Comparison of ENCODE assay signal across 16 cellular contexts in genomic region chr19:1286859-1287621, GRCh38. TPM values are rescaled to one million over a fixed set of nuclear protein-coding genes. Genes with fewer than 3 reads are reported as not detected.
A peak's percentile ranks its signal among the peaks of the same experiment; 100 is the strongest.
DNase-seq lines count a peak whose midpoint lies in the region; ATAC-seq, FAIRE-seq and TF ChIP-seq lines count a peak whose summit lies in the region.
"Had no signal": no experiment of that assay in that cellular context is flagged by ENCODE, and none has a peak within 500 bp of the region (broad histone marks: within the 10 kb centered on the region; RNA-seq: fewer than 3 reads in every experiment).

No MANE protein-coding gene starts in this region.

- no peak for FAIRE-seq in endothelial cell of umbilical vein (lab: Jason Lieb, UNC)

- TF ChIP-seq POLR2A in endothelial cell of umbilical vein (IDR thresholded peaks at IDR 0.05; ENCODE audit: low read depth, low read length) (no peak), stomach (IDR thresholded peaks at IDR 0.05) (no peak)

- TF ChIP-seq CTCF in Calu3 (IDR thresholded peaks at IDR 0.05; ENCODE audit: unreplicated experiment): no peak
- TF ChIP-seq CTCF in Panc1 (IDR thresholded peaks at IDR 0.05): no peak
- TF ChIP-seq CTCF in endothelial cell of umbilical vein (IDR thresholded peaks at IDR 0.05; ENCODE audit: extremely low read depth in 1 of 2, insufficient read depth in 1 of 2, low read depth in 1 of 2, low read length in 2 of 2): no peak
- TF ChIP-seq CTCF in neural crest cell (conservative IDR thresholded peaks at IDR 0.05): no peak
- no peak for TF ChIP-seq CTCF in stomach (IDR thresholded peaks at IDR 0.05)
- no peak for TF ChIP-seq CTCF in ascending aorta (IDR thresholded peaks at IDR 0.05)

- H3K27ac Mint-ChIP-seq in Calu3 (ENCODE audit: unreplicated experiment) (no peak overlapping the region), neural crest cell (ENCODE audit: unreplicated experiment) (no peak overlapping the region)
- H3K27ac Mint-ChIP-seq: activated CD4-positive, alpha-beta T cell treated with anti-CD3 and anti-CD28 coated beads, Interleukin-2, amount 10 ng/mL, durations not matched to agents 7 days and 5 days; CD14-positive monocyte had no signal

- TF ChIP-seq EP300 in stomach (IDR thresholded peaks at IDR 0.05): no peak

- H3K4me3 Mint-ChIP-seq in Calu3 (ENCODE audit: low read depth, unreplicated experiment) (peak overlapping the region; percentile 67), neural crest cell (peak overlapping the region; percentile 86)

- H3K4me1 ChIP-seq in Panc1 (ENCODE audit: control insufficient read depth, insufficient read depth, low read length) (peaks cover 16% of the 10 kb centered on the region), endothelial cell of umbilical vein (ENCODE audit: control insufficient read depth, extremely low read depth, insufficient read depth, low read length) (no peaks in the 10 kb centered on the region), stomach (peaks cover 0 to 59% (median 39%) of the 10 kb centered on the region in 4 donors), ascending aorta (no peaks in the 10 kb centered on the region)

- BruUV-seq in Calu3 (replicated peaks; lab: Mats Ljungman, UMichigan) (no TSS peak), Panc1 (replicated peaks; lab: Mats Ljungman, UMichigan) (no TSS peak), endothelial cell of umbilical vein (replicated peaks; lab: Mats Ljungman, UMichigan) (no TSS peak)

- H2AFZ ChIP-seq in endothelial cell of umbilical vein (ENCODE audit: low read depth, low read length): no peak overlapping the region

- no peaks in the 10 kb centered on the region for H4K20me1 ChIP-seq in endothelial cell of umbilical vein (replicated peaks; ENCODE audit: control insufficient read depth, extremely low read depth, insufficient read depth, low read length)

- no peak overlapping the region for H3K9ac ChIP-seq in endothelial cell of umbilical vein (replicated peaks; ENCODE audit: extremely low read depth, insufficient read depth, low read length)
- H3K9ac ChIP-seq: KMS-11 had no signal

- no peaks in the 10 kb centered on the region for H3K9me3 ChIP-seq in Panc1 (ENCODE audit: control insufficient read depth, insufficient read depth, low read depth, low read length)
- H3K9me3 ChIP-seq in endothelial cell of umbilical vein (replicated peaks; ENCODE audit: control insufficient read depth, insufficient read depth, low read length): no peaks in the 10 kb centered on the region
- H3K9me3 ChIP-seq in stomach: no peaks in the 10 kb centered on the region
- H3K9me3 ChIP-seq in ascending aorta: no peaks in the 10 kb centered on the region

- peak overlapping the region; percentile 51; the same call in 1 of the 2 replicates for H3K27ac ChIP-seq in Panc1 (ENCODE audit: low read length)
- no peak overlapping the region for H3K27ac ChIP-seq in endothelial cell of umbilical vein (ENCODE audit: insufficient read depth, low read depth, low read length)
- no peak overlapping the region for H3K27ac ChIP-seq in stomach
- H3K27ac ChIP-seq in ascending aorta: no peak overlapping the region
- H3K27ac ChIP-seq: KMS-11 had no signal

- intact Hi-C loops in Calu3 (cut with micrococcal nuclease; ENCODE audit: unreplicated experiment): no loop called here
- intact Hi-C loops in Panc1 (cut with micrococcal nuclease; ENCODE audit: unreplicated experiment): no loop called here
- intact Hi-C loops in endothelial cell of umbilical vein (cut with micrococcal nuclease): no loop called here
- intact Hi-C loops in stomach (cut with DNase I; ENCODE audit: low total_unique reads): loop anchor here (10.0 kb wide), 1 partner anchor 78 kb away; no protein-coding TSS in a partner anchor
- intact Hi-C loops in ascending aorta (cut with DNase I): no loop called here

- H3K9me1 ChIP-seq in endothelial cell of umbilical vein (replicated peaks; ENCODE audit: control insufficient read depth, extremely low read depth, insufficient read depth, low read length): no peaks in the 10 kb centered on the region

- peak overlapping the region; percentile 42 to 46 for H3K4me3 ChIP-seq in Panc1 (ENCODE audit: low read depth in 2 of 2, low read length in 2 of 2)
- H3K4me3 ChIP-seq in endothelial cell of umbilical vein (replicated peaks in 1 of 3; ENCODE audit: insufficient read depth in 1 of 3, low read depth in 1 of 3, low read length in 3 of 3): no peak overlapping the region
- H3K4me3 ChIP-seq in stomach: no peak overlapping the region
- no peak overlapping the region for H3K4me3 ChIP-seq in ascending aorta

- WGBS in stomach, 5 donors: 22 to 38% (median 31%) methylated on average over 14 to 35 of the region's 35 CpGs

- in situ Hi-C loops in Panc1 (cut with HindIII; ENCODE audit: low pct_unique_long_range_greater_than_20kb, low sequenced_read_pairs): no loop called here

- H3K4me1 Mint-ChIP-seq in Calu3 (ENCODE audit: low read depth, unreplicated experiment) (peaks cover 9% of the 10 kb centered on the region), neural crest cell (peaks cover 8% of the 10 kb centered on the region)

- H3K36me3 ChIP-seq in Panc1 (ENCODE audit: control insufficient read depth, insufficient read depth, low read length) (no peaks in the 10 kb centered on the region), endothelial cell of umbilical vein (ENCODE audit: control insufficient read depth in 2 of 2, extremely low read depth in 1 of 2, insufficient read depth in 2 of 2, low read length in 2 of 2) (no peaks in the 10 kb centered on the region), stomach (no peaks in the 10 kb centered on the region), ascending aorta (no peaks in the 10 kb centered on the region)

- H3K27me3 Mint-ChIP-seq in Calu3 (ENCODE audit: unreplicated experiment) (peaks cover 35% of the 10 kb centered on the region), neural crest cell (ENCODE audit: low read depth) (peaks cover 11% of the 10 kb centered on the region)

- H3K9me3 Mint-ChIP-seq in Calu3 (ENCODE audit: low read depth, unreplicated experiment): no peaks in the 10 kb centered on the region
- no peaks in the 10 kb centered on the region for H3K9me3 Mint-ChIP-seq in neural crest cell
- H3K9me3 Mint-ChIP-seq: activated CD4-positive, alpha-beta T cell treated with anti-CD3 and anti-CD28 coated beads, Interleukin-2, amount 10 ng/mL, durations not matched to agents 7 days and 5 days had no signal

- no peak overlapping the region for H3K4me2 ChIP-seq in endothelial cell of umbilical vein (ENCODE audit: insufficient read depth, low read length)
- H3K4me2 ChIP-seq: KMS-11 had no signal

- no peak for ATAC-seq in Panc1
- no peak for ATAC-seq in GM18868 (IDR thresholded peaks at IDR 0.05; ENCODE audit: unreplicated experiment)

- peaks cover 9% of the 10 kb centered on the region for H3K36me3 Mint-ChIP-seq in Calu3 (ENCODE audit: insufficient read depth, unreplicated experiment)
- H3K36me3 Mint-ChIP-seq in neural crest cell (ENCODE audit: low read depth): no peaks in the 10 kb centered on the region

- DNase-seq in Calu3 (no peak), Panc1 (ENCODE audit: low read depth, low spot score) (no peak), endothelial cell of umbilical vein (ENCODE audit: low read depth, low spot score) (no peak), neural crest cell (ENCODE audit: low read depth, low spot score) (no peak), SHP77 (lab: John Stamatoyannopoulos, UW) (no peak), stomach (no peak), ascending aorta (ENCODE audit: low spot score in 2 of 2) (no peak)
- DNase-seq: activated CD4-positive, alpha-beta T cell treated with anti-CD3 and anti-CD28 coated beads, Interleukin-2, amount 10 ng/mL, durations not matched to agents 7 days and 5 days; activated effector memory CD4-positive, alpha-beta T cell treated with Interleukin-2 at 50 U/mL for 16 hours; GDM1; mesenchymal stem cell; SW 1271 had no signal

- POLR2A ChIA-PET in Panc1 (lab: Charles Lee): interaction anchor here (0.6 kb wide), 2 partner anchors 17 to 18 kb away, joined by 3 to 22 read pairs; partner anchors contain the start of gene CIRBP
- POLR2A ChIA-PET in endothelial cell of umbilical vein (lab: Charles Lee): no interaction called here

- CTCF ChIA-PET in Calu3 (lab: Charles Lee): no interaction called here
- CTCF ChIA-PET in Panc1 (lab: Charles Lee): no interaction called here
- CTCF ChIA-PET in endothelial cell of umbilical vein (lab: Charles Lee): no interaction called here

- dilution Hi-C loops in endothelial cell of umbilical vein (cut with MboI; ENCODE audit: extremely low pct_ligation_motif_present, low sequenced_read_pairs): no loop called here

- no peaks in the 10 kb centered on the region for H3K79me2 ChIP-seq in endothelial cell of umbilical vein (ENCODE audit: control insufficient read depth, insufficient read depth, low read length)

- H3K27me3 ChIP-seq in Panc1 (ENCODE audit: control insufficient read depth, insufficient read depth, low read length): no peaks in the 10 kb centered on the region
- H3K27me3 ChIP-seq in endothelial cell of umbilical vein (ENCODE audit: control insufficient read depth in 2 of 2, insufficient read depth in 2 of 2, low read length in 2 of 2): peaks cover 8 to 20% of the 10 kb centered on the region in 2 experiments
- peaks cover 21 to 92% (median 85%) of the 10 kb centered on the region in 3 donors for H3K27me3 ChIP-seq in stomach
- peaks cover 20% of the 10 kb centered on the region for H3K27me3 ChIP-seq in ascending aorta

RNA-seq across cellular contexts. Expression of gene EFNA2, which starts 1.4 kb away (rescaled TPM):
- 0.90 and 0.95 TPM in 2 replicates for total RNA-seq in Calu3 (2022)
- 7.8 TPM for total RNA-seq in Panc1 (2021; ENCODE audit: unreplicated experiment)
- polyA plus RNA-seq in Panc1 (2012; ENCODE audit: insufficient read length): 5.9 TPM
- 1.1 and 2.5 TPM in 2 replicates for total RNA-seq in endothelial cell of umbilical vein
- polyA plus RNA-seq in endothelial cell of umbilical vein: 0.52 and 0.99 TPM in 2 replicates
- 0.31 and 0.58 TPM in 2 replicates for polyA plus RNA-seq in endothelial cell of umbilical vein (2011; cell fraction: cytosol; rRNA removed)
- 0.36 and 0.42 TPM in 2 replicates for polyA plus RNA-seq in endothelial cell of umbilical vein (2011; cell fraction: nucleus; rRNA removed)
- 0.44 and 1.2 TPM in 2 replicates for polyA plus RNA-seq in endothelial cell of umbilical vein (2012)
- not detected in 2 replicates for polyA minus RNA-seq in endothelial cell of umbilical vein
- polyA minus RNA-seq in endothelial cell of umbilical vein (2011; cell fraction: cytosol; rRNA and poly(A)+ RNA removed): 2.5 TPM
- polyA minus RNA-seq in endothelial cell of umbilical vein (2011; cell fraction: nucleus; rRNA and poly(A)+ RNA removed): not detected in 2 replicates
- total RNA-seq in neural crest cell: 28.0 and 31.0 TPM in 2 replicates
- 10 to 100 TPM in 1 of 5 donors, under 1 TPM in 1, not detected in 3; 0.55 to 21.1 TPM for total RNA-seq in stomach
- polyA plus RNA-seq in stomach: under 1 TPM in 1 of 3 donors, not detected in 2; 0.15 TPM
- total RNA-seq in ascending aorta: not detected
- total RNA-seq: activated CD4-positive, alpha-beta T cell treated with anti-CD3 and anti-CD28 coated beads, Interleukin-2, amount 10 ng/mL, durations not matched to agents 7 days and 5 days; cardiac septum had no signal
- polyA plus RNA-seq: CD14-positive monocyte had no signal

RNA-seq across cellular contexts. Expression of gene FAM174C, which starts 11.7 kb away (rescaled TPM):
- 32.9 and 34.4 TPM in 2 replicates for total RNA-seq in Calu3 (2022)
- total RNA-seq in Panc1 (2021; ENCODE audit: unreplicated experiment): 133 TPM
- polyA plus RNA-seq in Panc1 (2012; ENCODE audit: insufficient read length): 204 TPM
- 46.7 and 47.5 TPM in 2 replicates for total RNA-seq in endothelial cell of umbilical vein
- polyA plus RNA-seq in endothelial cell of umbilical vein: 83.9 and 127 TPM in 2 replicates
- 45.5 and 62.4 TPM in 2 replicates for polyA plus RNA-seq in endothelial cell of umbilical vein (2011; cell fraction: cytosol; rRNA removed)
- 22.4 and 27.0 TPM in 2 replicates for polyA plus RNA-seq in endothelial cell of umbilical vein (2011; cell fraction: nucleus; rRNA removed)
- 36.7 and 43.6 TPM in 2 replicates for polyA plus RNA-seq in endothelial cell of umbilical vein (2012)
- polyA minus RNA-seq in endothelial cell of umbilical vein: 10.6 and 15.2 TPM in 2 replicates
- polyA minus RNA-seq in endothelial cell of umbilical vein (2011; cell fraction: cytosol; rRNA and poly(A)+ RNA removed): 70.9 TPM
- polyA minus RNA-seq in endothelial cell of umbilical vein (2011; cell fraction: nucleus; rRNA and poly(A)+ RNA removed): 5.8 and 8.0 TPM in 2 replicates
- 33.3 and 36.6 TPM in 2 replicates for total RNA-seq in neural crest cell
- total RNA-seq in stomach: 100 to 1,000 TPM in 2 of 5 donors, 10 to 100 TPM in 2, 1 to 10 TPM in 1; 6.2 to 240 (median 23.7) TPM
- polyA plus RNA-seq in stomach: 100 to 1,000 TPM in 1 of 3 donors, 10 to 100 TPM in 2; 75.8 to 102 (median 80.3) TPM
- 156 TPM for total RNA-seq in ascending aorta

RNA-seq across cellular contexts. Expression of gene CIRBP, which starts 17.9 kb away (rescaled TPM):
- 102 and 112 TPM in 2 replicates for total RNA-seq in Calu3 (2022)
- 66.6 TPM for total RNA-seq in Panc1 (2021; ENCODE audit: unreplicated experiment)
- polyA plus RNA-seq in Panc1 (2012; ENCODE audit: insufficient read length): 101 TPM
- total RNA-seq in endothelial cell of umbilical vein: 225 and 229 TPM in 2 replicates
- polyA plus RNA-seq in endothelial cell of umbilical vein: 267 and 439 TPM in 2 replicates
- 345 and 381 TPM in 2 replicates for polyA plus RNA-seq in endothelial cell of umbilical vein (2011; cell fraction: cytosol; rRNA removed)
- polyA plus RNA-seq in endothelial cell of umbilical vein (2011; cell fraction: nucleus; rRNA removed): 851 and 1,301 TPM in 2 replicates
- polyA plus RNA-seq in endothelial cell of umbilical vein (2012): 199 and 231 TPM in 2 replicates
- 136 and 186 TPM in 2 replicates for polyA minus RNA-seq in endothelial cell of umbilical vein
- polyA minus RNA-seq in endothelial cell of umbilical vein (2011; cell fraction: cytosol; rRNA and poly(A)+ RNA removed): 43.9 TPM
- 105 and 121 TPM in 2 replicates for polyA minus RNA-seq in endothelial cell of umbilical vein (2011; cell fraction: nucleus; rRNA and poly(A)+ RNA removed)
- 414 and 421 TPM in 2 replicates for total RNA-seq in neural crest cell
- 100 to 1,000 TPM; 250 to 520 (median 327) TPM for total RNA-seq in stomach
- 100 to 1,000 TPM; 307 to 686 (median 385) TPM for polyA plus RNA-seq in stomach
- 442 TPM for total RNA-seq in ascending aorta

RNA-seq across cellular contexts. Expression of gene MIDN, which starts 38.7 kb away (rescaled TPM):
- total RNA-seq in Calu3 (2022) (61.8 and 72.4 TPM in 2 replicates), Panc1 (2021; ENCODE audit: unreplicated experiment) (118 TPM), endothelial cell of umbilical vein (85.9 and 107 TPM in 2 replicates), neural crest cell (177 and 187 TPM in 2 replicates), stomach (100 to 1,000 TPM in 1 of 5 donors, 10 to 100 TPM in 4; 31.6 to 118 (median 54.6) TPM), ascending aorta (307 TPM)
- polyA plus RNA-seq in Panc1 (2012; ENCODE audit: insufficient read length): 76.9 TPM
- polyA plus RNA-seq in endothelial cell of umbilical vein (20.0 and 23.6 TPM in 2 replicates), stomach (10 to 100 TPM; 17.0 to 29.2 (median 21.0) TPM)
- polyA plus RNA-seq in endothelial cell of umbilical vein (2011; cell fraction: cytosol; rRNA removed): 8.3 and 13.6 TPM in 2 replicates
- 26.3 and 27.8 TPM in 2 replicates for polyA plus RNA-seq in endothelial cell of umbilical vein (2011; cell fraction: nucleus; rRNA removed)
- 16.1 and 27.1 TPM in 2 replicates for polyA plus RNA-seq in endothelial cell of umbilical vein (2012)
- polyA minus RNA-seq in endothelial cell of umbilical vein: 13.6 and 16.8 TPM in 2 replicates
- 34.1 TPM for polyA minus RNA-seq in endothelial cell of umbilical vein (2011; cell fraction: cytosol; rRNA and poly(A)+ RNA removed)
- polyA minus RNA-seq in endothelial cell of umbilical vein (2011; cell fraction: nucleus; rRNA and poly(A)+ RNA removed): 10.2 and 42.0 TPM in 2 replicates

RNA-seq across cellular contexts. Expression of gene ATP5F1D, which starts 45.5 kb away (rescaled TPM):
- total RNA-seq in Calu3 (2022) (86.6 and 91.8 TPM in 2 replicates), Panc1 (2021; ENCODE audit: unreplicated experiment) (218 TPM), endothelial cell of umbilical vein (190 and 192 TPM in 2 replicates), neural crest cell (140 and 141 TPM in 2 replicates), stomach (100 to 1,000 TPM in 2 of 5 donors, 10 to 100 TPM in 3; 26.4 to 905 (median 37.9) TPM), ascending aorta (232 TPM)
- polyA plus RNA-seq in Panc1 (2012; ENCODE audit: insufficient read length): 365 TPM
- polyA plus RNA-seq in endothelial cell of umbilical vein (167 and 236 TPM in 2 replicates), stomach (100 to 1,000 TPM; 355 to 508 (median 358) TPM)
- polyA plus RNA-seq in endothelial cell of umbilical vein (2011; cell fraction: cytosol; rRNA removed): 55.6 and 104 TPM in 2 replicates
- polyA plus RNA-seq in endothelial cell of umbilical vein (2011; cell fraction: nucleus; rRNA removed): 31.6 and 37.8 TPM in 2 replicates
- polyA plus RNA-seq in endothelial cell of umbilical vein (2012): 93.2 and 184 TPM in 2 replicates
- 27.5 and 56.7 TPM in 2 replicates for polyA minus RNA-seq in endothelial cell of umbilical vein
- polyA minus RNA-seq in endothelial cell of umbilical vein (2011; cell fraction: cytosol; rRNA and poly(A)+ RNA removed): 231 TPM
- 9.3 and 13.8 TPM in 2 replicates for polyA minus RNA-seq in endothelial cell of umbilical vein (2011; cell fraction: nucleus; rRNA and poly(A)+ RNA removed)

Comparison
In these comparisons a context has a peak if more than half of its experiments do, and no peak if none do; other contexts are left out.
1. H3K4me3 ChIP-seq: peak in Panc1 (2 of 2); none in endothelial cell of umbilical vein (0 of 3), stomach (0 of 4) and ascending aorta (0 of 2).